12 cellular contexts compared by ENCODE assay signal in the genomic region with DNA sequence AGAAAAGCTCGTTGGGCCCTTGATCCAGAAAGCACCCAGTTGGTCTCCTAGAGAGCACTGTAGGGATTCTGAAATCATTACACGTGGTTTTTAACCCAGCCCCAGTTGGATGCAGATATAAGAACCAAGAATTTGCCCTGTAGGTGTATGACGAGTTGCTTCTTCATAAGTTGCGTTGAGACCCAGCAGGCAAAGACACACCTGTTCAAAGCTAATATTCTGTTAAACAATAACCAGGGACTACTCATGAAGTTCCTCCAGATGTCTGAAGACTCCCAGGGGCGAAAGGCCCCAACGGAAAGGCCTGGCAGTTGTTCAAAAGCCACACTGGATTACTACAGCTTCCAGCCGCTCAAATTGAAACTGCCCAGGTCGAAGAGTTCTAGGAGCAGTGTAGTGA.
DNase-seq lines count a peak whose midpoint lies in the region; ATAC-seq lines count a peak whose summit lies in the region.
"Had no signal": no experiment of that assay in that cellular context is flagged by ENCODE, and none has a peak within 500 bp of the region (broad histone marks: within the 10 kb centered on the region; RNA-seq: fewer than 3 reads in every experiment).

No MANE protein-coding gene starts in this region.

- H3K27me3 ChIP-seq in mucosa of rectum (ENCODE audit: control insufficient read depth in 2 of 2, insufficient read depth in 2 of 2, low read length in 2 of 2) = no peaks in the 10 kb centered on the region

- H3K4me3 ChIP-seq in mucosa of rectum (ENCODE audit: low read length in 2 of 2) = peak overlapping the region; percentile 18 to 29

- H3K9me3 ChIP-seq in mucosa of rectum (ENCODE audit: control insufficient read depth in 2 of 2, low read length in 2 of 2) = no peaks in the 10 kb centered on the region

- H3K27ac ChIP-seq in mucosa of rectum (ENCODE audit: low read depth in 2 of 2, low read length in 2 of 2) = peak overlapping the region; percentile 56 to 59

- ATAC-seq in GM18873 (IDR thresholded peaks at IDR 0.05; ENCODE audit: low FRiP score, unreplicated experiment) = peak; percentile 97
- ATAC-seq in GM21825 (IDR thresholded peaks at IDR 0.05; ENCODE audit: unreplicated experiment) = peak; percentile 93
- ATAC-seq in HG03558 (IDR thresholded peaks at IDR 0.05; ENCODE audit: extremely low read depth, unreplicated experiment) = peak; percentile 87
- ATAC-seq: T-helper 17 cell had no signal

- no peak for DNase-seq in T-helper 9 cell
- no peak for DNase-seq in SW 1271 (lab: John Stamatoyannopoulos, UW)
- no peak for DNase-seq in effector CD8-positive, alpha-beta T cell (lab: John Stamatoyannopoulos, UW)
- no peak for DNase-seq in DMS79 (lab: John Stamatoyannopoulos, UW)
- DNase-seq: activated naive CD4-positive, alpha-beta T cell treated with Interleukin-2 at 50 U/mL for 16 hours; NCI-H1105 treated with DMSO at 0.1 percent for 48 hours; stimulated activated CD4-positive, alpha-beta T cell treated with anti-CD3 and anti-CD28 coated beads, Interleukin-4, amount 100 ng/mL, for 4 hours; T-helper 17 cell had no signal

- no peaks in the 10 kb centered on the region for H3K36me3 ChIP-seq in mucosa of rectum (ENCODE audit: control insufficient read depth in 2 of 2, insufficient read depth in 2 of 2, low read length in 2 of 2)

- peaks cover 0 to 7% of the 10 kb centered on the region in 2 donors for H3K4me1 ChIP-seq in mucosa of rectum (ENCODE audit: control insufficient read depth in 2 of 2, insufficient read depth in 2 of 2, low read length in 2 of 2)

- peak overlapping the region in 1 of 2 donors; percentile 3 for H3K9ac ChIP-seq in mucosa of rectum (ENCODE audit: low read depth in 1 of 2, low read length in 2 of 2)
